Comparison of ENCODE assay signal across 16 cellular contexts in the genomic region with DNA sequence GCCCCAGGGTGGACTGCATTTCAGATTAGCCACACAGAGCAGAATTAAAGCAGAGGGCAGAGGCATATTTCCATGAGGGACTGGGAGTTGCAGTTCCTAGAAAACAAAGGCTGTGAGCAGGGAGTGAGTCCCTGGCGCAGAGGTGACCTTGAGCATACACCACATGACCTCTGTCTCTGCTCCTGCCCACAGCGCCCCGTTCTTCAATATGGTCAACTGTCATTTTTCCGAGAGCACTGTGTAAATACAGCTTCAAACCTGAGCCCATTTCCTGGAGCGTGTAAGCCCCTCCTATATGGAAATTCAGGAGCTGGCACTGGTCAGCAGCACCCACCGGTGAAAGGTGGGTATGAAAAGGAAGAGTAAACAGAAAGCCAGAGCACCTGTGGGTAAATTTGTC.
DNase-seq lines count a peak whose midpoint lies in the region; ATAC-seq, FAIRE-seq and TF ChIP-seq lines count a peak whose summit lies in the region.
"Had no signal": no experiment of that assay in that cellular context is flagged by ENCODE, and none has a peak within 500 bp of the region (broad histone marks: within the 10 kb centered on the region; RNA-seq: fewer than 3 reads in every experiment).

No MANE protein-coding gene starts in this region.

- H3K36me3 Mint-ChIP-seq in H9 (ENCODE audit: insufficient read depth in 1 of 3, low read depth in 3 of 3) = no peaks in the 10 kb centered on the region
- H3K36me3 Mint-ChIP-seq in CD8-positive, alpha-beta memory T cell = no peaks in the 10 kb centered on the region
- H3K36me3 Mint-ChIP-seq: natural killer cell had no signal

- H3K9ac ChIP-seq in H9 (ENCODE audit: extremely low read depth, insufficient read length, low read length) (no peak overlapping the region), parathyroid adenoma (no peak overlapping the region)

- POLR2A ChIA-PET in CD8-positive, alpha-beta memory T cell (lab: Charles Lee) = no interaction called here

- H2BK12ac ChIP-seq in H9 (ENCODE audit: insufficient read length, low read depth, low read length) = no peak overlapping the region

- DNase-seq in H9 (no peak), NCI-H2081 (lab: John Stamatoyannopoulos, UW) (peak; percentile 71 to 92), SHP77 treated with DMSO at 0.1 percent for 48 hours (lab: John Stamatoyannopoulos, UW) (peak; percentile 91), GM19239 (ENCODE audit: insufficient read length, low spot score) (no peak)
- no peak for DNase-seq in CD8-positive, alpha-beta memory T cell
- DNase-seq in activated CD8-positive, alpha-beta memory T cell treated with anti-CD3 and anti-CD28 coated beads for 24 hours = no peak
- DNase-seq: activated CD4-positive, CD25-positive, alpha-beta regulatory T cell; activated effector memory CD4-positive, alpha-beta T cell treated with Interleukin-2 at 50 U/mL for 16 hours; AML-193; foreskin melanocyte; natural killer cell; RPMI8226; T-helper 17 cell had no signal

- no peak overlapping the region for H3K4ac ChIP-seq in H9 (ENCODE audit: low read depth, low read length)

- H3K9me3 ChIP-seq in H9 (ENCODE audit: control insufficient read depth, low read depth, low read length) (no peaks in the 10 kb centered on the region), parathyroid adenoma (ENCODE audit: control insufficient read depth, low read length) (no peaks in the 10 kb centered on the region)
- H3K9me3 ChIP-seq in CD8-positive, alpha-beta memory T cell (ENCODE audit: low read length) = no peaks in the 10 kb centered on the region

- H3K4me1 ChIP-seq in H9 (ENCODE audit: insufficient read depth, low read length) (no peaks in the 10 kb centered on the region), parathyroid adenoma (no peaks in the 10 kb centered on the region)
- no peaks in the 10 kb centered on the region for H3K4me1 ChIP-seq in CD8-positive, alpha-beta memory T cell (ENCODE audit: insufficient read depth, low read length)

- H3K18ac ChIP-seq in H9 (ENCODE audit: insufficient read length, low read depth, low read length) = no peak overlapping the region

- H2BK15ac ChIP-seq in H9 (ENCODE audit: low read depth, low read length) = no peak overlapping the region

- no peaks in the 10 kb centered on the region for H3K9me3 Mint-ChIP-seq in H9
- no peaks in the 10 kb centered on the region for H3K9me3 Mint-ChIP-seq in CD8-positive, alpha-beta memory T cell
- H3K9me3 Mint-ChIP-seq: natural killer cell had no signal

- H2AFZ ChIP-seq in H9 (ENCODE audit: low read length) = peak overlapping the region; percentile 42
- peak overlapping the region; percentile 49 for H2AFZ ChIP-seq in parathyroid adenoma

- H3K4me2 ChIP-seq in H9 (ENCODE audit: insufficient read depth, insufficient read length, low read length) = no peak overlapping the region
- H3K4me2 ChIP-seq in parathyroid adenoma (ENCODE audit: low read length) = no peak overlapping the region

- no peak overlapping the region for H2BK20ac ChIP-seq in H9 (ENCODE audit: low read depth, low read length, poor library complexity, severe bottlenecking)

- no peak overlapping the region for H3K23ac ChIP-seq in H9 (ENCODE audit: insufficient read length, low read depth, low read length)

- H4K91ac ChIP-seq in H9 (ENCODE audit: insufficient read length, low read depth, low read length) = no peak overlapping the region

- no peak overlapping the region for H4K8ac ChIP-seq in H9 (replicated peaks; ENCODE audit: insufficient read length, low read depth, low read length)

- TF ChIP-seq CTCF in H9 (conservative IDR thresholded peaks at IDR 0.05) = no peak
- TF ChIP-seq CTCF in parathyroid adenoma (IDR thresholded peaks at IDR 0.05) = no peak

- H3K4me3 ChIP-seq in parathyroid adenoma (ENCODE audit: low read depth, low read length) = no peak overlapping the region
- H3K4me3 ChIP-seq in CD8-positive, alpha-beta memory T cell (ENCODE audit: low read length) = no peak overlapping the region

- H3K27me3 Mint-ChIP-seq in H9 (ENCODE audit: low read depth) = no peaks in the 10 kb centered on the region; the same call in 1 of the 2 replicates
- peaks cover 7% of the 10 kb centered on the region in 2 donors for H3K27me3 Mint-ChIP-seq in CD8-positive, alpha-beta memory T cell

- no peaks in the 10 kb centered on the region for H3K27me3 ChIP-seq in H9 (ENCODE audit: insufficient read depth, low read length)
- no peaks in the 10 kb centered on the region for H3K27me3 ChIP-seq in parathyroid adenoma (ENCODE audit: control insufficient read depth, insufficient read depth, low read length)
- H3K27me3 ChIP-seq in CD8-positive, alpha-beta memory T cell (ENCODE audit: insufficient read depth, low read length, poor library complexity, severe bottlenecking) = no peaks in the 10 kb centered on the region

- H2AK5ac ChIP-seq in H9 (ENCODE audit: insufficient read length, low read length) = no peak overlapping the region

- CTCF ChIA-PET in CD8-positive, alpha-beta memory T cell (lab: Charles Lee) = no interaction called here

- H2BK120ac ChIP-seq in H9 (ENCODE audit: low read depth, low read length, poor library complexity, severe bottlenecking) = no peak overlapping the region

- no peak overlapping the region for H3K14ac ChIP-seq in H9 (ENCODE audit: insufficient read depth, low read length)

- no peaks in the 10 kb centered on the region for H4K20me1 ChIP-seq in H9 (ENCODE audit: control insufficient read depth, insufficient read depth, insufficient read length)

- H3K79me1 ChIP-seq in H9 (ENCODE audit: insufficient read depth, low read depth, low read length, poor library complexity, severe bottlenecking) = no peaks in the 10 kb centered on the region

- H4K5ac ChIP-seq in H9 (ENCODE audit: insufficient read length, low read depth, low read length) = no peak overlapping the region

- H3K27ac ChIP-seq in H9 (ENCODE audit: insufficient read length, low read depth, low read length) (no peak overlapping the region), parathyroid adenoma (no peak overlapping the region)
- H3K27ac ChIP-seq in CD8-positive, alpha-beta memory T cell (ENCODE audit: low read depth, low read length) = no peak overlapping the region

- no peak overlapping the region for H3K56ac ChIP-seq in H9 (ENCODE audit: insufficient read length, low read depth, low read length)

- no peaks in the 10 kb centered on the region for H3K36me3 ChIP-seq in parathyroid adenoma (ENCODE audit: control insufficient read depth, insufficient read depth, low read length)
- no peaks in the 10 kb centered on the region for H3K36me3 ChIP-seq in CD8-positive, alpha-beta memory T cell (ENCODE audit: insufficient read depth, low read length)

- peaks cover 29 to 33% of the 10 kb centered on the region in 2 experiments for H3K4me1 Mint-ChIP-seq in H9
- no peaks in the 10 kb centered on the region for H3K4me1 Mint-ChIP-seq in CD8-positive, alpha-beta memory T cell
- H3K4me1 Mint-ChIP-seq: natural killer cell had no signal

- no peak overlapping the region for H3T11ph ChIP-seq in H9 (ENCODE audit: low read length)

- H3K23me2 ChIP-seq in H9 (ENCODE audit: insufficient read length, low read depth, low read length, poor library complexity, severe bottlenecking) = no peaks in the 10 kb centered on the region

- no peak overlapping the region for H2BK5ac ChIP-seq in H9 (ENCODE audit: insufficient read length, low read length)

- H3K27ac Mint-ChIP-seq in H9 = no peak overlapping the region
- H3K27ac Mint-ChIP-seq in CD8-positive, alpha-beta memory T cell = no peak overlapping the region
- H3K27ac Mint-ChIP-seq: natural killer cell, T-helper 17 cell had no signal

- no peak for ATAC-seq in HG03139 (IDR thresholded peaks at IDR 0.05; ENCODE audit: unreplicated experiment)
- ATAC-seq: natural killer cell, T-helper 17 cell had no signal

- no CpG with 5 or more reads among the region's 6 CpGs for WGBS in H9 (ENCODE audit: extremely low coverage, insufficient read length, low lambda C conversion rate)

- H3K79me2 ChIP-seq in H9 (ENCODE audit: insufficient read depth, low read length) (no peaks in the 10 kb centered on the region), parathyroid adenoma (no peaks in the 10 kb centered on the region)

- FAIRE-seq in GM19239 (lab: Jason Lieb, UNC) = no peak
- FAIRE-seq: astrocyte had no signal

- no peak overlapping the region for H3K4me3 Mint-ChIP-seq in H9
- H3K4me3 Mint-ChIP-seq in CD8-positive, alpha-beta memory T cell = no peak overlapping the region
- H3K4me3 Mint-ChIP-seq: natural killer cell, T-helper 17 cell had no signal

Comparison
In these comparisons a context has a peak if more than half of its experiments do, and no peak if none do; other contexts are left out.
1. DNase-seq: peak in NCI-H2081 (2 of 2) and SHP77 treated with DMSO at 0.1 percent for 48 hours (single experiment); none in H9 (single experiment), CD8-positive, alpha-beta memory T cell (0 of 5), activated CD8-positive, alpha-beta memory T cell treated with anti-CD3 and anti-CD28 coated beads for 24 hours (single experiment) and GM19239 (single experiment).